In genomic region chr22:28094831-28095230, GRCh38 we compare ENCODE assay signal across 18 cellular contexts.
"Had no signal": no experiment of that assay in that cellular context is flagged by ENCODE, and none has a peak within 500 bp of the region (broad histone marks: within the 10 kb centered on the region; RNA-seq: fewer than 3 reads in every experiment).

No MANE protein-coding gene starts in this region.

- H3K4me3 ChIP-seq: gastrocnemius medialis, heart right ventricle, pancreas, right lobe of liver, tibial artery, upper lobe of left lung, vagina had no signal

- H3K27me3 ChIP-seq: gastrocnemius medialis, heart right ventricle, pancreas, right lobe of liver, tibial artery, upper lobe of left lung, vagina had no signal

- H3K4me1 Mint-ChIP-seq: naive thymus-derived CD4-positive, alpha-beta T cell; stimulated activated effector memory CD8-positive, alpha-beta T cell treated with anti-CD3 and anti-CD28 coated beads, Interleukin-12 subunit alpha, Interleukin-12 subunit beta, amount 100 ng/mL, for 72 hours had no signal

- H3K27ac Mint-ChIP-seq: naive thymus-derived CD4-positive, alpha-beta T cell; progenitor cell of endocrine pancreas; stimulated activated effector memory CD8-positive, alpha-beta T cell treated with anti-CD3 and anti-CD28 coated beads, Interleukin-12 subunit alpha, Interleukin-12 subunit beta, amount 100 ng/mL, for 72 hours had no signal

- H3K9me3 Mint-ChIP-seq: naive thymus-derived CD4-positive, alpha-beta T cell; stimulated activated effector memory CD8-positive, alpha-beta T cell treated with anti-CD3 and anti-CD28 coated beads, Interleukin-12 subunit alpha, Interleukin-12 subunit beta, amount 100 ng/mL, for 72 hours had no signal

- H3K27ac ChIP-seq: gastrocnemius medialis, heart right ventricle, pancreas, right lobe of liver, tibial artery, upper lobe of left lung, vagina had no signal

- H3K27me3 Mint-ChIP-seq: naive thymus-derived CD4-positive, alpha-beta T cell; progenitor cell of endocrine pancreas had no signal

- DNase-seq: effector memory CD4-positive, alpha-beta T cell; gastrocnemius medialis; heart right ventricle; hypothalamus; islet precursor cell; mammary epithelial cell; naive thymus-derived CD4-positive, alpha-beta T cell; occipital lobe; pancreas; right lobe of liver; stimulated activated CD4-positive, alpha-beta T cell treated with anti-CD3 and anti-CD28 coated beads, Interleukin-4, amount 100 ng/mL, for 1 hour; stimulated activated CD8-positive, alpha-beta memory T cell treated with anti-CD3 and anti-CD28 coated beads, Interleukin-4, amount 100 ng/mL, for 48 hours; stimulated activated naive CD8-positive, alpha-beta T cell treated with anti-CD3 and anti-CD28 coated beads, Interleukin-15, Interleukin-2, amounts not matched to agents 100 U/mL and 50 U/mL, for 24 hours; tibial artery; upper lobe of left lung had no signal

- H3K4me1 ChIP-seq: gastrocnemius medialis, heart right ventricle, pancreas, right lobe of liver, tibial artery, upper lobe of left lung, vagina had no signal

- H3K9me3 ChIP-seq: gastrocnemius medialis, heart right ventricle, pancreas, right lobe of liver, tibial artery, upper lobe of left lung, vagina had no signal

- H3K4me3 Mint-ChIP-seq: naive thymus-derived CD4-positive, alpha-beta T cell; stimulated activated effector memory CD8-positive, alpha-beta T cell treated with anti-CD3 and anti-CD28 coated beads, Interleukin-12 subunit alpha, Interleukin-12 subunit beta, amount 100 ng/mL, for 72 hours had no signal

- H3K36me3 Mint-ChIP-seq: stimulated activated effector memory CD8-positive, alpha-beta T cell treated with anti-CD3 and anti-CD28 coated beads, Interleukin-12 subunit alpha, Interleukin-12 subunit beta, amount 100 ng/mL, for 72 hours had no signal
